ENCODE assay signal across 8 cellular contexts in genomic region chr18:24014062-24014985, GRCh38. TPM values are rescaled to one million over a fixed set of nuclear protein-coding genes. Genes with fewer than 3 reads are reported as not detected.
DNase-seq lines count a peak whose midpoint lies in the region; ATAC-seq and TF ChIP-seq lines count a peak whose summit lies in the region.

Gene TTC39C, plus strand, starts transcription at chr18:24014754. Its CDS starts 118 bp downstream, at chr18:24014872.

- peak; percentile 24 for ATAC-seq in GM19438 (IDR thresholded peaks at IDR 0.05; ENCODE audit: low read depth, unreplicated experiment)
- ATAC-seq in thoracic aorta (ENCODE audit: insufficient number of reproducible peaks, low FRiP score, low read depth): peak; percentile 63

- H3K4me1 Mint-ChIP-seq in CD14-positive monocyte: peaks cover 73% of the 10 kb centered on the region

- H3K9me3 ChIP-seq in HUES6 (ENCODE audit: control insufficient read depth, insufficient read depth, low read depth, low read length) (no peaks in the 10 kb centered on the region), SJSA1 (replicated peaks) (no peaks in the 10 kb centered on the region), osteoblast (ENCODE audit: low read depth, low read length) (no peaks in the 10 kb centered on the region), thoracic aorta (no peaks in the 10 kb centered on the region)

- intact Hi-C loops in CD14-positive monocyte (cut with micrococcal nuclease): loop anchor here in 1 of 2 donors (10.0 kb wide), 1 partner anchor 100 kb away; no protein-coding TSS in a partner anchor

- peak within 1 kb of the TSS; percentile 84 for H3K4me3 ChIP-seq in HUES6 (ENCODE audit: low read depth, low read length)
- H3K4me3 ChIP-seq in SJSA1: peak within 1 kb of the TSS; percentile 86
- H3K4me3 ChIP-seq in osteoblast (ENCODE audit: insufficient read depth, low read length): peak within 1 kb of the TSS; percentile 84
- peak within 1 kb of the TSS; percentile 95 for H3K4me3 ChIP-seq in thoracic aorta

- peak within 1 kb of the TSS; percentile 98 for H3K4me2 ChIP-seq in osteoblast (ENCODE audit: insufficient read depth, low read length)

- H3K36me3 Mint-ChIP-seq in CD14-positive monocyte: no peaks in the 10 kb centered on the region

- TF ChIP-seq CTCF in CD14-positive monocyte (IDR thresholded peaks at IDR 0.05) (no peak), osteoblast (IDR thresholded peaks at IDR 0.05; ENCODE audit: extremely low read depth, low read depth, low read length) (no peak), thoracic aorta (IDR thresholded peaks at IDR 0.05) (no peak)

- H3K36me3 ChIP-seq in HUES6 (ENCODE audit: control insufficient read depth, insufficient read depth, low read length): no peaks in the 10 kb centered on the region
- H3K36me3 ChIP-seq in SJSA1: peaks cover 7% of the 10 kb centered on the region
- no peaks in the 10 kb centered on the region for H3K36me3 ChIP-seq in osteoblast (ENCODE audit: insufficient read depth, low read length)
- no peaks in the 10 kb centered on the region for H3K36me3 ChIP-seq in thoracic aorta

- H3K27ac ChIP-seq in HUES6 (ENCODE audit: low read depth, low read length): peak within 1 kb of the TSS; percentile 38; the same call in 1 of the 2 replicates
- H3K27ac ChIP-seq in SJSA1: peak within 1 kb of the TSS; percentile 48
- peak within 1 kb of the TSS; percentile 68 for H3K27ac ChIP-seq in osteoblast (ENCODE audit: low read depth, low read length)
- H3K27ac ChIP-seq in thoracic aorta: peak within 1 kb of the TSS; percentile 66 to 70

- H3K4me3 Mint-ChIP-seq in CD14-positive monocyte: peak within 1 kb of the TSS; percentile 95

- H3K9me3 Mint-ChIP-seq in CD14-positive monocyte: no peaks in the 10 kb centered on the region

- peak within 1 kb of the TSS; percentile 81 for H2AFZ ChIP-seq in osteoblast (ENCODE audit: low read length)

- DNase-seq in CD14-positive monocyte (ENCODE audit: low spot score): peak; percentile 67
- peak; percentile 58 to 68 for DNase-seq in SJSA1 (ENCODE audit: low read depth in 1 of 2, low spot score in 2 of 2)
- peak; percentile 50 to 71 (median 55) for DNase-seq in activated naive CD4-positive, alpha-beta T cell (lab: John Stamatoyannopoulos, UW)
- peak; percentile 71 for DNase-seq in germinal center (ENCODE audit: low spot score)
- DNase-seq in osteoblast (ENCODE audit: insufficient read length, low spot score, missing footprints): peak; percentile 98
- peak; percentile 24 for DNase-seq in thoracic aorta (ENCODE audit: low spot score)

- peaks cover 22% of the 10 kb centered on the region for H4K20me1 ChIP-seq in osteoblast (ENCODE audit: insufficient read depth, low read length)

- peak within 1 kb of the TSS; percentile 66 to 89 (median 81) for H3K27ac Mint-ChIP-seq in CD14-positive monocyte

- peak within 1 kb of the TSS; percentile 81 for H3K9ac ChIP-seq in HUES6 (ENCODE audit: low read length)

- H3K27me3 ChIP-seq in HUES6 (ENCODE audit: control insufficient read depth, insufficient read depth, low read length): peaks cover 38% of the 10 kb centered on the region
- 0 out of 2 replicates have a peak, but pooled peaks cover 2% of the 10 kb centered on the region for H3K27me3 ChIP-seq in SJSA1 (replicated peaks)
- H3K27me3 ChIP-seq in osteoblast (ENCODE audit: insufficient read depth, low read length): peaks cover 15% of the 10 kb centered on the region
- H3K27me3 ChIP-seq in thoracic aorta (replicated peaks; ENCODE audit: insufficient read depth): no peaks in the 10 kb centered on the region

- H3K79me2 ChIP-seq in osteoblast (ENCODE audit: insufficient read depth, low read length): peaks cover 36% of the 10 kb centered on the region

- peaks cover 0 to 3% (median 2%) of the 10 kb centered on the region in 3 donors for H3K27me3 Mint-ChIP-seq in CD14-positive monocyte (ENCODE audit: low read depth in 3 of 3)

- peaks cover 28% of the 10 kb centered on the region for H3K4me1 ChIP-seq in HUES6 (ENCODE audit: control insufficient read depth, insufficient read depth, low read length)
- H3K4me1 ChIP-seq in SJSA1 (replicated peaks): peaks cover 9% of the 10 kb centered on the region; the same call in 1 of the 2 replicates
- peaks cover 21% of the 10 kb centered on the region for H3K4me1 ChIP-seq in osteoblast (ENCODE audit: insufficient read depth, low read length)
- H3K4me1 ChIP-seq in thoracic aorta (ENCODE audit: control insufficient read depth in 1 of 2, low read depth in 2 of 2): peaks cover 3 to 13% of the 10 kb centered on the region in 2 donors

RNA-seq across cellular contexts. Expression of gene TTC39C, which starts in this region (rescaled TPM):
- polyA plus RNA-seq in CD14-positive monocyte: 1 to 10 TPM; 4.3 to 8.3 TPM
- 6.4 and 14.7 TPM in 2 replicates for total RNA-seq in SJSA1 (2014; rRNA removed; shearing (Covaris generic))
- 42.7 and 50.7 TPM in 2 replicates for total RNA-seq in osteoblast
- 10 to 100 TPM; 13.5 to 23.4 TPM for total RNA-seq in thoracic aorta

Comparison
In these comparisons a context has a peak if more than half of its experiments do, and no peak if none do; other contexts are left out.
1. Peak in every context shown above with its lines: DNase-seq, ATAC-seq, H3K4me3 ChIP-seq and H3K27ac ChIP-seq.
2. DNase-seq: peak in every context shown above with its lines; median percentile 98 in osteoblast; 71 in germinal center; 67 in CD14-positive monocyte; 63 in SJSA1; 55 in activated naive CD4-positive, alpha-beta T cell; 24 in thoracic aorta.